In the genomic region with DNA sequence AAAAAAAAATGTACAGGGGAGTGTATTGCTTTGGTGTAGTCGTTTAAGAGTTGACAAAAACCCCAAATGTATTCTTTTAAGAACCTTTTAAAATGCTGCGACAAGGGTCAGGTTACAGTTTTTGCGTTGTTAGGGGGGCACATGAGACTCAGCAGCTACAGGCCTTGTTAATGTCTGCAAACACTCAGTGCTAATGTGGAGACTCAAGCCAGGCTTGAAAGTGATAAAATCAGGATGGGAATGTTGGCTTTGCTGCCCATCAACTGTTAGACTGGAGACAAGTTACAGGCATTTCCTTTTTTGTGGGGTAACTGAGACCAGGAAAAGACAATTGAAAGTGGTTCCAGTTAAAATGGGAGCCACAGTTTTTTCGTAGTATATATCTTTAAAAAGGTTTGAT, we compare ENCODE assay signal across 1 cellular context.
TF ChIP-seq lines count a peak whose summit lies in the region.

No MANE protein-coding gene starts in this region.

TF ChIP-seq in GM23338, 12 proteins besides CTCF, POLR2A, EP300 and RAD21 (continued from another document):
- TF ChIP-seq, protein P1, sequence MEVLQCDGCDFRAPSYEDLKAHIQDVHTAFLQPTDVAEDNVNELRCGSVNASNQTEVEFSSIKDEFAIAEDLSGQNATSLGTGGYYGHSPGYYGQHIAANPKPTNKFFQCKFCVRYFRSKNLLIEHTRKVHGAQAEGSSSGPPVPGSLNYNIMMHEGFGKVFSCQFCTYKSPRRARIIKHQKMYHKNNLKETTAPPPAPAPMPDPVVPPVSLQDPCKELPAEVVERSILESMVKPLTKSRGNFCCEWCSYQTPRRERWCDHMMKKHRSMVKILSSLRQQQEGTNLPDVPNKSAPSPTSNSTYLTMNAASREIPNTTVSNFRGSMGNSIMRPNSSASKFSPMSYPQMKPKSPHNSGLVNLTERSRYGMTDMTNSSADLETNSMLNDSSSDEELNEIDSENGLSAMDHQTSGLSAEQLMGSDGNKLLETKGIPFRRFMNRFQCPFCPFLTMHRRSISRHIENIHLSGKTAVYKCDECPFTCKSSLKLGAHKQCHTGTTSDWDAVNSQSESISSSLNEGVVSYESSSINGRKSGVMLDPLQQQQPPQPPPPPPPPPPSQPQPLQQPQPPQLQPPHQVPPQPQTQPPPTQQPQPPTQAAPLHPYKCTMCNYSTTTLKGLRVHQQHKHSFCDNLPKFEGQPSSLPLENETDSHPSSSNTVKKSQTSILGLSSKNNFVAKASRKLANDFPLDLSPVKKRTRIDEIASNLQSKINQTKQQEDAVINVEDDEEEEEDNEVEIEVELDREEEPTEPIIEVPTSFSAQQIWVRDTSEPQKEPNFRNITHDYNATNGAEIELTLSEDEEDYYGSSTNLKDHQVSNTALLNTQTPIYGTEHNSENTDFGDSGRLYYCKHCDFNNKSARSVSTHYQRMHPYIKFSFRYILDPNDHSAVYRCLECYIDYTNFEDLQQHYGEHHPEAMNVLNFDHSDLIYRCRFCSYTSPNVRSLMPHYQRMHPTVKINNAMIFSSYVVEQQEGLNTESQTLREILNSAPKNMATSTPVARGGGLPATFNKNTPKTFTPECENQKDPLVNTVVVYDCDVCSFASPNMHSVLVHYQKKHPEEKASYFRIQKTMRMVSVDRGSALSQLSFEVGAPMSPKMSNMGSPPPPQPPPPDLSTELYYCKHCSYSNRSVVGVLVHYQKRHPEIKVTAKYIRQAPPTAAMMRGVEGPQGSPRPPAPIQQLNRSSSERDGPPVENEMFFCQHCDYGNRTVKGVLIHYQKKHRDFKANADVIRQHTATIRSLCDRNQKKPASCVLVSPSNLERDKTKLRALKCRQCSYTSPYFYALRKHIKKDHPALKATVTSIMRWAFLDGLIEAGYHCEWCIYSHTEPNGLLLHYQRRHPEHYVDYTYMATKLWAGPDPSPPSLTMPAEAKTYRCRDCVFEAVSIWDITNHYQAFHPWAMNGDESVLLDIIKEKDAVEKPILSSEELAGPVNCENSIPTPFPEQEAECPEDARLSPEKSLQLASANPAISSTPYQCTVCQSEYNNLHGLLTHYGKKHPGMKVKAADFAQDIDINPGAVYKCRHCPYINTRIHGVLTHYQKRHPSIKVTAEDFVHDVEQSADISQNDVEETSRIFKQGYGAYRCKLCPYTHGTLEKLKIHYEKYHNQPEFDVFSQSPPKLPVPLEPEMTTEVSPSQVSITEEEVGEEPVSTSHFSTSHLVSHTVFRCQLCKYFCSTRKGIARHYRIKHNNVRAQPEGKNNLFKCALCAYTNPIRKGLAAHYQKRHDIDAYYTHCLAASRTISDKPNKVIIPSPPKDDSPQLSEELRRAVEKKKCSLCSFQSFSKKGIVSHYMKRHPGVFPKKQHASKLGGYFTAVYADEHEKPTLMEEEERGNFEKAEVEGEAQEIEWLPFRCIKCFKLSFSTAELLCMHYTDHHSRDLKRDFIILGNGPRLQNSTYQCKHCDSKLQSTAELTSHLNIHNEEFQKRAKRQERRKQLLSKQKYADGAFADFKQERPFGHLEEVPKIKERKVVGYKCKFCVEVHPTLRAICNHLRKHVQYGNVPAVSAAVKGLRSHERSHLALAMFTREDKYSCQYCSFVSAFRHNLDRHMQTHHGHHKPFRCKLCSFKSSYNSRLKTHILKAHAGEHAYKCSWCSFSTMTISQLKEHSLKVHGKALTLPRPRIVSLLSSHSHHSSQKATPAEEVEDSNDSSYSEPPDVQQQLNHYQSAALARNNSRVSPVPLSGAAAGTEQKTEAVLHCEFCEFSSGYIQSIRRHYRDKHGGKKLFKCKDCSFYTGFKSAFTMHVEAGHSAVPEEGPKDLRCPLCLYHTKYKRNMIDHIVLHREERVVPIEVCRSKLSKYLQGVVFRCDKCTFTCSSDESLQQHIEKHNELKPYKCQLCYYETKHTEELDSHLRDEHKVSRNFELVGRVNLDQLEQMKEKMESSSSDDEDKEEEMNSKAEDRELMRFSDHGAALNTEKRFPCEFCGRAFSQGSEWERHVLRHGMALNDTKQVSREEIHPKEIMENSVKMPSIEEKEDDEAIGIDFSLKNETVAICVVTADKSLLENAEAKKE (CRISPR knock-in tag; IDR thresholded peaks at IDR 0.05) = no peak
- TF ChIP-seq, protein P2, sequence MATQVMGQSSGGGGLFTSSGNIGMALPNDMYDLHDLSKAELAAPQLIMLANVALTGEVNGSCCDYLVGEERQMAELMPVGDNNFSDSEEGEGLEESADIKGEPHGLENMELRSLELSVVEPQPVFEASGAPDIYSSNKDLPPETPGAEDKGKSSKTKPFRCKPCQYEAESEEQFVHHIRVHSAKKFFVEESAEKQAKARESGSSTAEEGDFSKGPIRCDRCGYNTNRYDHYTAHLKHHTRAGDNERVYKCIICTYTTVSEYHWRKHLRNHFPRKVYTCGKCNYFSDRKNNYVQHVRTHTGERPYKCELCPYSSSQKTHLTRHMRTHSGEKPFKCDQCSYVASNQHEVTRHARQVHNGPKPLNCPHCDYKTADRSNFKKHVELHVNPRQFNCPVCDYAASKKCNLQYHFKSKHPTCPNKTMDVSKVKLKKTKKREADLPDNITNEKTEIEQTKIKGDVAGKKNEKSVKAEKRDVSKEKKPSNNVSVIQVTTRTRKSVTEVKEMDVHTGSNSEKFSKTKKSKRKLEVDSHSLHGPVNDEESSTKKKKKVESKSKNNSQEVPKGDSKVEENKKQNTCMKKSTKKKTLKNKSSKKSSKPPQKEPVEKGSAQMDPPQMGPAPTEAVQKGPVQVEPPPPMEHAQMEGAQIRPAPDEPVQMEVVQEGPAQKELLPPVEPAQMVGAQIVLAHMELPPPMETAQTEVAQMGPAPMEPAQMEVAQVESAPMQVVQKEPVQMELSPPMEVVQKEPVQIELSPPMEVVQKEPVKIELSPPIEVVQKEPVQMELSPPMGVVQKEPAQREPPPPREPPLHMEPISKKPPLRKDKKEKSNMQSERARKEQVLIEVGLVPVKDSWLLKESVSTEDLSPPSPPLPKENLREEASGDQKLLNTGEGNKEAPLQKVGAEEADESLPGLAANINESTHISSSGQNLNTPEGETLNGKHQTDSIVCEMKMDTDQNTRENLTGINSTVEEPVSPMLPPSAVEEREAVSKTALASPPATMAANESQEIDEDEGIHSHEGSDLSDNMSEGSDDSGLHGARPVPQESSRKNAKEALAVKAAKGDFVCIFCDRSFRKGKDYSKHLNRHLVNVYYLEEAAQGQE (IDR thresholded peaks at IDR 0.05; ENCODE audit: unreplicated experiment) = no peak
- TF ChIP-seq STAT1 (IDR thresholded peaks at IDR 0.05; ENCODE audit: unreplicated experiment) = no peak
- TF ChIP-seq POLR2AphosphoS5 (IDR thresholded peaks at IDR 0.05; ENCODE audit: low read depth) = no peak
- TF ChIP-seq ZNF114 (CRISPR knock-in tag; IDR thresholded peaks at IDR 0.05) = no peak
TF ChIP-seq in GM23338: peak in this region for 0.
